12 cellular contexts compared by ENCODE assay signal in genomic region chr20:36775196-36775595, GRCh38. TPM values are rescaled to one million over a fixed set of nuclear protein-coding genes. Genes with fewer than 3 reads are reported as not detected.
A peak's percentile ranks its signal among the peaks of the same experiment; 100 is the strongest.
DNase-seq lines count a peak whose midpoint lies in the region; ATAC-seq and TF ChIP-seq lines count a peak whose summit lies in the region.
"Had no signal": no experiment of that assay in that cellular context is flagged by ENCODE, and none has a peak within 500 bp of the region (broad histone marks: within the 10 kb centered on the region; RNA-seq: fewer than 3 reads in every experiment).

No MANE protein-coding gene starts in this region.

- H3K27ac Mint-ChIP-seq in naive B cell: peak overlapping the region in 4 of 6 donors; percentile 14 to 90 (median 66)

- no peaks in the 10 kb centered on the region for H3K27me3 Mint-ChIP-seq in naive B cell

- 48 to 72% methylated on average over 2 of the region's 2 CpGs for WGBS in heart right ventricle, 2 donors
- WGBS in adrenal gland, 4 donors: 29 to 55% (median 41%) methylated on average over 2 of the region's 2 CpGs

- H3K27ac ChIP-seq in heart right ventricle: peak overlapping the region in 8 of 10 donors; percentile 93 to 99 (median 96)
- peak overlapping the region in 4 of 5 donors; percentile 90 to 97 (median 94) for H3K27ac ChIP-seq in adrenal gland
- peak overlapping the region; percentile 96 to 98 for H3K27ac ChIP-seq in uterus

- peak overlapping the region; percentile 35 to 98 (median 94) for H3K4me3 Mint-ChIP-seq in naive B cell

- peaks cover 0 to 4% of the 10 kb centered on the region in 2 donors for H3K36me3 Mint-ChIP-seq in naive B cell

- intact Hi-C loops in heart right ventricle (cut with DNase I) (loop anchor here in 6 of 10 donors (2.0 to 10.0 kb wide), 2 partner anchors 88 to 90 kb away; a partner anchor contains a TSS), left cardiac atrium (cut with DNase I) (loop anchor here (10.0 kb wide), 2 partner anchors 90 to 220 kb away; a partner anchor contains a TSS), adrenal gland (cut with DNase I) (no loop called here), uterus (cut with DNase I; ENCODE audit: low total_unique reads) (no loop called here)

- H3K27me3 ChIP-seq in heart right ventricle (no peaks in the 10 kb centered on the region), adrenal gland (no peaks in the 10 kb centered on the region), uterus (no peaks in the 10 kb centered on the region)

- TF ChIP-seq CTCF in heart right ventricle (IDR thresholded peaks at IDR 0.05) (no peak), adrenal gland (IDR thresholded peaks at IDR 0.05) (no peak), uterus (IDR thresholded peaks at IDR 0.05) (no peak)

- peaks cover 0 to 18% (median 0%) of the 10 kb centered on the region in 9 donors for H3K36me3 ChIP-seq in heart right ventricle
- H3K36me3 ChIP-seq in adrenal gland (replicated peaks in 1 of 2): no peaks in the 10 kb centered on the region
- H3K36me3 ChIP-seq in uterus: no peaks in the 10 kb centered on the region

- peaks cover 0 to 2% (median 0%) of the 10 kb centered on the region in 7 donors for H3K9me3 Mint-ChIP-seq in naive B cell

- H3K9me3 ChIP-seq in heart right ventricle (no peaks in the 10 kb centered on the region), adrenal gland (replicated peaks in 1 of 3) (no peaks in the 10 kb centered on the region), uterus (no peaks in the 10 kb centered on the region)

- no peak for ATAC-seq in heart right ventricle
- no peak for ATAC-seq in left cardiac atrium
- ATAC-seq in naive B cell (ENCODE audit: low read depth in 2 of 2): no peak
- no peak for ATAC-seq in GM21390 (IDR thresholded peaks at IDR 0.05; ENCODE audit: unreplicated experiment)
- no peak for ATAC-seq in HG02642 (IDR thresholded peaks at IDR 0.05; ENCODE audit: poor library complexity, unreplicated experiment)
- no peak for ATAC-seq in activated CD4-positive, CD25-positive, alpha-beta regulatory T cell treated with anti-CD3 and anti-CD28 coated beads, Interleukin-2, amount 50 U/mL, for 24 hours
- ATAC-seq: left lobe of liver had no signal

- H3K4me1 Mint-ChIP-seq in naive B cell: peaks cover 24 to 51% (median 43%) of the 10 kb centered on the region in 3 donors

- H3K4me3 ChIP-seq in heart right ventricle (no peak overlapping the region), adrenal gland (no peak overlapping the region), uterus (no peak overlapping the region)

- H3K4me1 ChIP-seq in heart right ventricle: peaks cover 0 to 32% (median 25%) of the 10 kb centered on the region in 9 donors
- H3K4me1 ChIP-seq in adrenal gland (replicated peaks in 1 of 2): peaks cover 21 to 30% of the 10 kb centered on the region in 2 donors
- peaks cover 0 to 5% of the 10 kb centered on the region in 2 donors for H3K4me1 ChIP-seq in uterus

- TF ChIP-seq POLR2A in adrenal gland (IDR thresholded peaks at IDR 0.05) (no peak), uterus (IDR thresholded peaks at IDR 0.05) (no peak)

- no peak for DNase-seq in heart right ventricle
- no peak for DNase-seq in left cardiac atrium
- peak in 1 of 7 donors; percentile 22 for DNase-seq in adrenal gland
- no peak for DNase-seq in naive B cell
- no peak for DNase-seq in uterus
- DNase-seq: aorta; NCI-H1048; stimulated activated naive CD4-positive, alpha-beta T cell had no signal

RNA-seq across cellular contexts. Expression of gene DSN1, which starts 1.6 kb away (rescaled TPM):
- total RNA-seq in heart right ventricle: 1 to 10 TPM; 3.2 to 6.0 (median 4.9) TPM
- 1 to 10 TPM; 4.7 to 5.8 TPM for polyA plus RNA-seq in heart right ventricle
- 1 to 10 TPM; 5.0 to 6.7 TPM for total RNA-seq in left cardiac atrium
- 10 to 100 TPM in 4 of 8 donors, 1 to 10 TPM in 4; 6.7 to 17.0 (median 11.1) TPM for total RNA-seq in adrenal gland
- 10 to 100 TPM; 18.5 to 23.5 (median 22.7) TPM for polyA plus RNA-seq in adrenal gland
- polyA plus RNA-seq in naive B cell (ENCODE audit: low read depth in 6 of 6): 10 to 100 TPM; 22.5 to 35.9 (median 27.6) TPM
- 10 to 100 TPM in 1 of 4 donors, 1 to 10 TPM in 2, under 1 TPM in 1; 0.29 to 24.3 (median 3.2) TPM for total RNA-seq in uterus

RNA-seq across cellular contexts. Expression of gene NDRG3, which starts 29.3 kb away (rescaled TPM):
- total RNA-seq in heart right ventricle (10 to 100 TPM; 20.7 to 37.0 (median 30.7) TPM), left cardiac atrium (10 to 100 TPM; 25.8 to 32.7 TPM), adrenal gland (10 to 100 TPM; 29.0 to 91.4 (median 65.7) TPM), uterus (10 to 100 TPM; 17.9 to 35.0 (median 29.6) TPM)
- polyA plus RNA-seq in heart right ventricle (10 to 100 TPM; 19.3 to 23.8 TPM), adrenal gland (10 to 100 TPM; 40.4 to 54.4 (median 40.8) TPM), naive B cell (ENCODE audit: low read depth in 6 of 6) (10 to 100 TPM; 45.1 to 70.3 (median 51.2) TPM)

Comparison
In these comparisons a context has a peak if more than half of its experiments do, and no peak if none do; other contexts are left out.
1. intact Hi-C loops: an anchor here in heart right ventricle (2.0 to 10.0 kb wide) and left cardiac atrium (10.0 kb wide); none called in adrenal gland and uterus.